Comparison of ENCODE assay signal across 9 cellular contexts in genomic region chr3:43390255-43390588, GRCh38.
DNase-seq lines count a peak whose midpoint lies in the region; ATAC-seq and TF ChIP-seq lines count a peak whose summit lies in the region.
"Had no signal": no experiment of that assay in that cellular context is flagged by ENCODE, and none has a peak within 500 bp of the region (broad histone marks: within the 10 kb centered on the region; RNA-seq: fewer than 3 reads in every experiment).

No MANE protein-coding gene starts in this region.

- H3K36me3 ChIP-seq in heart left ventricle: no peaks in the 10 kb centered on the region
- no peaks in the 10 kb centered on the region for H3K36me3 ChIP-seq in mucosa of descending colon (ENCODE audit: low read depth)
- no peaks in the 10 kb centered on the region for H3K36me3 ChIP-seq in urinary bladder (ENCODE audit: insufficient read depth)

- intact Hi-C loops in heart left ventricle (cut with DNase I): loop anchor here in 5 of 10 donors (5.0 to 10.0 kb wide), 5 partner anchors 85 to 168 kb away; no protein-coding TSS in a partner anchor
- intact Hi-C loops in cardiac septum (cut with DNase I): loop anchor here (5.0 kb wide), 3 partner anchors 87 to 143 kb away; partner anchors contain the start of gene SNRK
- intact Hi-C loops in dendritic cell treated with granulocyte-macrophage colony-stimulating factor and Interleukin-4, amounts not matched to agents 40 ng/mL and 50 ng/mL, for 4 days (cut with micrococcal nuclease): no loop called here
- intact Hi-C loops in mucosa of descending colon (cut with DNase I, micrococcal nuclease): no loop called here

- H3K27ac ChIP-seq in heart left ventricle (peak overlapping the region; percentile 50 to 92 (median 72)), urinary bladder (ENCODE audit: low read depth) (peak overlapping the region; percentile 84)

- H3K27me3 Mint-ChIP-seq in dendritic cell treated with granulocyte-macrophage colony-stimulating factor and Interleukin-4, amounts not matched to agents 40 ng/mL and 50 ng/mL, for 4 days: no peaks in the 10 kb centered on the region

- no peak overlapping the region for H3K4me3 ChIP-seq in heart left ventricle
- no peak overlapping the region for H3K4me3 ChIP-seq in mucosa of descending colon
- H3K4me3 ChIP-seq in urinary bladder (ENCODE audit: low read depth, low read length): no peak overlapping the region

- H3K4me3 Mint-ChIP-seq in dendritic cell treated with granulocyte-macrophage colony-stimulating factor and Interleukin-4, amounts not matched to agents 40 ng/mL and 50 ng/mL, for 4 days: no peak overlapping the region

- peaks cover 8% of the 10 kb centered on the region for H3K9me3 Mint-ChIP-seq in dendritic cell treated with granulocyte-macrophage colony-stimulating factor and Interleukin-4, amounts not matched to agents 40 ng/mL and 50 ng/mL, for 4 days

- ATAC-seq in heart left ventricle (peak in 3 of 4 donors; percentile 12 to 41 (median 12)), mucosa of descending colon (peak; percentile 30), GM18861 (IDR thresholded peaks at IDR 0.05; ENCODE audit: unreplicated experiment) (no peak), GM21723 (IDR thresholded peaks at IDR 0.05; ENCODE audit: unreplicated experiment) (no peak)

- WGBS in heart left ventricle, 4 donors: 93 to 100% (median 100%) methylated on average over 1 of the region's 1 CpG
- WGBS in urinary bladder: 88% methylated on average over 1 of the region's 1 CpG

- peaks cover 19% of the 10 kb centered on the region for H3K4me1 Mint-ChIP-seq in dendritic cell treated with granulocyte-macrophage colony-stimulating factor and Interleukin-4, amounts not matched to agents 40 ng/mL and 50 ng/mL, for 4 days (ENCODE audit: low read depth)

- TF ChIP-seq POLR2A in heart left ventricle (IDR thresholded peaks at IDR 0.05): no peak

- no peaks in the 10 kb centered on the region for H3K27me3 ChIP-seq in heart left ventricle

- H3K9me3 ChIP-seq in heart left ventricle (peaks cover 0 to 2% (median 0%) of the 10 kb centered on the region in 12 donors), mucosa of descending colon (peaks cover 2% of the 10 kb centered on the region)

- DNase-seq in heart left ventricle (no peak), cardiac septum (ENCODE audit: low spot score) (no peak), mucosa of descending colon (no peak), NCI-H526 treated with DMSO at 0.1 percent for 48 hours (lab: John Stamatoyannopoulos, UW) (no peak)
- DNase-seq: NCI-H146 had no signal

- no peaks in the 10 kb centered on the region for H3K36me3 Mint-ChIP-seq in dendritic cell treated with granulocyte-macrophage colony-stimulating factor and Interleukin-4, amounts not matched to agents 40 ng/mL and 50 ng/mL, for 4 days (ENCODE audit: low read depth)

- H3K4me1 ChIP-seq in heart left ventricle (peaks cover 0 to 57% (median 35%) of the 10 kb centered on the region in 12 donors), mucosa of descending colon (ENCODE audit: low read depth) (no peaks in the 10 kb centered on the region), urinary bladder (ENCODE audit: insufficient read depth) (peaks cover 1% of the 10 kb centered on the region)

- H3K27ac Mint-ChIP-seq in dendritic cell treated with granulocyte-macrophage colony-stimulating factor and Interleukin-4, amounts not matched to agents 40 ng/mL and 50 ng/mL, for 4 days: peak overlapping the region; percentile 58

- TF ChIP-seq CTCF in heart left ventricle (IDR thresholded peaks at IDR 0.05): no peak
- TF ChIP-seq CTCF in mucosa of descending colon (IDR thresholded peaks at IDR 0.05): no peak

Comparison
In these comparisons a context has a peak if more than half of its experiments do, and no peak if none do; other contexts are left out.
1. ATAC-seq: peak in heart left ventricle (3 of 4) and mucosa of descending colon (single experiment); none in GM18861 (single experiment) and GM21723 (single experiment).